Comparison of ENCODE assay signal across 1 cellular context in genomic region chr6:118650500-118651281, GRCh38.
TF ChIP-seq lines count a peak whose summit lies in the region.

No MANE protein-coding gene starts in this region.

TF ChIP-seq in HepG2, 621 proteins besides CTCF, POLR2A, EP300 and RAD21 (continued from another document and continues in another):
- 0 out of 2 replicates have a peak, but pooled peaks have one; percentile 87 for TF ChIP-seq SAFB2 (CRISPR knock-in tag; IDR thresholded peaks at IDR 0.05; ENCODE audit: borderline replicate concordance, low read depth)
- no peak for TF ChIP-seq ZNF878 (CRISPR knock-in tag; IDR thresholded peaks at IDR 0.05)
- no peak for TF ChIP-seq GPN1 (CRISPR knock-in tag; IDR thresholded peaks at IDR 0.05; ENCODE audit: borderline replicate concordance)
- TF ChIP-seq GATAD1 (CRISPR knock-in tag; IDR thresholded peaks at IDR 0.05), result no peak
- TF ChIP-seq ZNF607 (CRISPR knock-in tag; IDR thresholded peaks at IDR 0.05; ENCODE audit: borderline replicate concordance), result no peak
- no peak for TF ChIP-seq ZNF180 (CRISPR knock-in tag; IDR thresholded peaks at IDR 0.05; ENCODE audit: borderline replicate concordance, low read depth)
- TF ChIP-seq ZNF550 (CRISPR knock-in tag; IDR thresholded peaks at IDR 0.05; ENCODE audit: borderline replicate concordance), result no peak
- TF ChIP-seq RFX1 (IDR thresholded peaks at IDR 0.05), result no peak
- TF ChIP-seq TRIM22 (IDR thresholded peaks at IDR 0.05), result no peak
- no peak for TF ChIP-seq HNF1B (CRISPR knock-in tag; IDR thresholded peaks at IDR 0.05)
- TF ChIP-seq TCF7L2 (IDR thresholded peaks at IDR 0.05; ENCODE audit: low read depth, low read length), result no peak
- TF ChIP-seq TFAP4 (IDR thresholded peaks at IDR 0.05; ENCODE audit: borderline replicate concordance, low read depth), result no peak
- no peak for TF ChIP-seq ZNF207 (IDR thresholded peaks at IDR 0.05; ENCODE audit: borderline replicate concordance)
- no peak for TF ChIP-seq ZSCAN9 (CRISPR knock-in tag; IDR thresholded peaks at IDR 0.05; ENCODE audit: borderline replicate concordance)
- TF ChIP-seq CREM (IDR thresholded peaks at IDR 0.05), result no peak
- no peak for TF ChIP-seq CREM (CRISPR knock-in tag; IDR thresholded peaks at IDR 0.05)
- 0 out of 2 replicates have a peak, but pooled peaks have one; percentile 33 for TF ChIP-seq ZFYVE20 (CRISPR knock-in tag; IDR thresholded peaks at IDR 0.05; ENCODE audit: borderline replicate concordance, low read depth)
- TF ChIP-seq ZNF644 (CRISPR knock-in tag; IDR thresholded peaks at IDR 0.05; ENCODE audit: low read depth), result no peak
- TF ChIP-seq GMEB1 (CRISPR knock-in tag; IDR thresholded peaks at IDR 0.05; ENCODE audit: borderline replicate concordance), result no peak
- TF ChIP-seq CBX1 (IDR thresholded peaks at IDR 0.05; ENCODE audit: low read depth), result no peak
- TF ChIP-seq MXD1 (CRISPR knock-in tag; IDR thresholded peaks at IDR 0.05), result no peak
- TF ChIP-seq ARNT2 (CRISPR knock-in tag; IDR thresholded peaks at IDR 0.05; ENCODE audit: low read depth), result peak; percentile 77
- TF ChIP-seq IKZF1 (IDR thresholded peaks at IDR 0.05), result no peak
- TF ChIP-seq FIP1L1 (IDR thresholded peaks at IDR 0.05; ENCODE audit: borderline replicate concordance, insufficient read depth, low read depth, low read length), result no peak
- TF ChIP-seq ATF1 (CRISPR knock-in tag; IDR thresholded peaks at IDR 0.05), result no peak
- TF ChIP-seq ZNF891 (CRISPR knock-in tag; IDR thresholded peaks at IDR 0.05), result 0 out of 2 replicates have a peak, but pooled peaks have one; percentile 13
- no peak for TF ChIP-seq JARID2 (CRISPR knock-in tag; IDR thresholded peaks at IDR 0.05; ENCODE audit: insufficient replicate concordance)
- peak; percentile 43; the same call in 1 of the 2 replicates for TF ChIP-seq ZNF691 (CRISPR knock-in tag; IDR thresholded peaks at IDR 0.05; ENCODE audit: borderline replicate concordance, low read depth)
- TF ChIP-seq ATF7 (IDR thresholded peaks at IDR 0.05), result no peak
- no peak for TF ChIP-seq ATF7 (CRISPR knock-in tag; IDR thresholded peaks at IDR 0.05)
- TF ChIP-seq ZNF275 (CRISPR knock-in tag; IDR thresholded peaks at IDR 0.05; ENCODE audit: borderline replicate concordance), result peak; percentile 36; the same call in 1 of the 2 replicates
- no peak for TF ChIP-seq FOXO1 (CRISPR knock-in tag; IDR thresholded peaks at IDR 0.05)
- 0 out of 2 replicates have a peak, but pooled peaks have one; percentile 24 for TF ChIP-seq ZNF251 (CRISPR knock-in tag; IDR thresholded peaks at IDR 0.05)
- TF ChIP-seq CC2D1A (CRISPR knock-in tag; IDR thresholded peaks at IDR 0.05), result no peak
- no peak for TF ChIP-seq ZBTB34 (CRISPR knock-in tag; IDR thresholded peaks at IDR 0.05)
- no peak; the same call in 1 of the 2 replicates for TF ChIP-seq TSC22D2 (CRISPR knock-in tag; IDR thresholded peaks at IDR 0.05; ENCODE audit: borderline replicate concordance)
- 0 out of 2 replicates have a peak, but pooled peaks have one; percentile 76 for TF ChIP-seq ZNF800 (CRISPR knock-in tag; IDR thresholded peaks at IDR 0.05)
- no peak for TF ChIP-seq KAT2B (IDR thresholded peaks at IDR 0.05; ENCODE audit: borderline replicate concordance, low read depth, low read length)
- TF ChIP-seq ZNF672 (CRISPR knock-in tag; IDR thresholded peaks at IDR 0.05), result no peak
- TF ChIP-seq ZNF567 (CRISPR knock-in tag; IDR thresholded peaks at IDR 0.05; ENCODE audit: borderline replicate concordance), result no peak
- TF ChIP-seq EHMT2 (IDR thresholded peaks at IDR 0.05; ENCODE audit: borderline replicate concordance, low read depth, low read length), result no peak
- TF ChIP-seq NFKB2 (CRISPR knock-in tag; IDR thresholded peaks at IDR 0.05; ENCODE audit: borderline replicate concordance), result peak; percentile 27; the same call in 1 of the 2 replicates
- 0 out of 2 replicates have a peak, but pooled peaks have one; percentile 94 for TF ChIP-seq MTF2 (CRISPR knock-in tag; IDR thresholded peaks at IDR 0.05; ENCODE audit: borderline replicate concordance)
- TF ChIP-seq RXRA (CRISPR knock-in tag; IDR thresholded peaks at IDR 0.05), result no peak; the same call in 1 of the 2 replicates
- TF ChIP-seq ZNF546 (CRISPR knock-in tag; conservative IDR thresholded peaks at IDR 0.05), result peak; percentile 60; the same call in 1 of the 2 replicates
- TF ChIP-seq MLX (CRISPR knock-in tag; IDR thresholded peaks at IDR 0.05), result no peak
- TF ChIP-seq POGK (CRISPR knock-in tag; conservative IDR thresholded peaks at IDR 0.05), result no peak; the same call in 1 of the 2 replicates
- no peak for TF ChIP-seq ZNF280B (CRISPR knock-in tag; IDR thresholded peaks at IDR 0.05; ENCODE audit: borderline replicate concordance)
- TF ChIP-seq ZNF639 (CRISPR knock-in tag; conservative IDR thresholded peaks at IDR 0.05), result no peak
